Comparison of ENCODE assay signal across 9 cellular contexts in genomic region chr15:82805994-82806406, GRCh38. TPM values are rescaled to one million over a fixed set of nuclear protein-coding genes. Genes with fewer than 3 reads are reported as not detected.
DNase-seq lines count a peak whose midpoint lies in the region; ATAC-seq, FAIRE-seq and TF ChIP-seq lines count a peak whose summit lies in the region.
"Had no signal": no experiment of that assay in that cellular context is flagged by ENCODE, and none has a peak within 500 bp of the region (broad histone marks: within the 10 kb centered on the region; RNA-seq: fewer than 3 reads in every experiment).

TSS of gene FSD2 (minus strand) at chr15:82806069. CDS start at chr15:82787390, 18,679 bp downstream.

- SMC1A ChIA-PET in GM12878 (lab: Charles Lee; ENCODE audit: uncharacterized antibody, unreplicated experiment): interaction anchor here (1.2 to 1.5 kb wide), 3 partner anchors 27 to 55 kb away, joined by 3 to 8 read pairs (median 4); no protein-coding TSS in a partner anchor

- peak; percentile 6 for DNase-seq in ELF-1 (ENCODE audit: low read depth, low spot score)
- peak; percentile 86 for DNase-seq in GM12878 (ENCODE audit: low read depth, low spot score)
- DNase-seq in endothelial cell (ENCODE audit: low spot score): no peak
- no peak for DNase-seq in stimulated activated CD4-positive, alpha-beta T cell treated with anti-CD3 and anti-CD28 coated beads, Interleukin-4, amount 100 ng/mL, for 4 hours
- DNase-seq in NCI-H2227 treated with DMSO at 0.1 percent for 48 hours (lab: John Stamatoyannopoulos, UW): no peak
- no peak for DNase-seq in islet precursor cell
- DNase-seq: hippocampal formation had no signal

- POLR2A ChIA-PET in GM12878 (lab: Charles Lee): interaction anchor here (0.7 kb wide), 1 partner anchor 180 kb away, joined by 3 read pairs; the partner anchor contains the start of gene RAMAC

- 0 out of 6 replicates have a peak, but pooled peaks of 2 of the 3 experiments have one; percentile 7 to 12 for TF ChIP-seq CTCF in GM12878 (IDR thresholded peaks at IDR 0.05 in 2 of 3, conservative IDR thresholded peaks at IDR 0.05 in 1 of 3; ENCODE audit: control insufficient read depth in 2 of 3, extremely low read depth in 1 of 3, insufficient read depth in 1 of 3, low read depth in 3 of 3, low read length in 3 of 3)
- no peak for TF ChIP-seq CTCF in endothelial cell (IDR thresholded peaks at IDR 0.05; ENCODE audit: unreplicated experiment)

- FAIRE-seq in GM12878 (lab: Jason Lieb, UNC): peak; percentile 64

- H3K4me2 ChIP-seq in GM12878 (ENCODE audit: control insufficient read depth, insufficient read depth): peak within 1 kb of the TSS; percentile 91

- H3K4me1 Mint-ChIP-seq in endothelial cell (ENCODE audit: unreplicated experiment): peaks cover 10% of the 10 kb centered on the region

- TF ChIP-seq POLR2A in GM12878 (IDR thresholded peaks at IDR 0.05; ENCODE audit: low read depth, low read length): no peak

- H3K27me3 ChIP-seq in GM12878 (replicated peaks in 1 of 2; ENCODE audit: control insufficient read depth in 2 of 2, insufficient read depth in 2 of 2, low read length in 1 of 2): peaks cover 0 to 3% of the 10 kb centered on the region in 2 experiments; a peak in 1 of 4 replicates

- CTCF ChIA-PET in GM12878 (lab: Yijun Ruan, JAX): interaction anchor here (1.1 to 1.8 kb wide), 2 partner anchors 194 to 275 kb away, joined by 3 to 4 read pairs; no protein-coding TSS in a partner anchor

- H3K27ac Mint-ChIP-seq in endothelial cell (ENCODE audit: unreplicated experiment): no peak within 1 kb of the TSS

- TF ChIP-seq EP300 in GM12878 (IDR thresholded peaks at IDR 0.05; ENCODE audit: borderline replicate concordance in 1 of 2, control insufficient read depth in 1 of 2, low read depth in 2 of 2, low read length in 2 of 2): peak; percentile 29 to 67; a peak in 2 of 4 replicates

- no TSS peak for BruUV-seq in GM12878 (replicated peaks; lab: Mats Ljungman, UMichigan)

- TF ChIP-seq RAD21 in GM12878 (IDR thresholded peaks at IDR 0.05; ENCODE audit: insufficient read depth, low read depth, low read length): 0 out of 2 replicates have a peak, but pooled peaks have one; percentile 14

- 0% methylated on average over 2 of the region's 2 CpGs for WGBS in GM12878 (ENCODE audit: insufficient coverage, insufficient replicate concordance, low lambda C conversion rate, missing lambda C conversion rate)

- peak within 1 kb of the TSS; percentile 26; the same call in 1 of the 2 replicates for H3K4me3 ChIP-seq in GM12878

- no peak within 1 kb of the TSS for H3K9ac ChIP-seq in GM12878 (ENCODE audit: control insufficient read depth, insufficient read depth, low read length)

- H3K4me1 ChIP-seq in GM12878 (ENCODE audit: control insufficient read depth, insufficient read depth, low read length): peaks cover 32% of the 10 kb centered on the region

- H3K36me3 ChIP-seq in GM12878 (ENCODE audit: control insufficient read depth in 2 of 2, insufficient read depth in 2 of 2, low read length in 1 of 2): no peaks in the 10 kb centered on the region

- H3K9me3 ChIP-seq in GM12878 (replicated peaks; ENCODE audit: control insufficient read depth, insufficient read depth, low read length): no peaks in the 10 kb centered on the region

- H4K20me1 ChIP-seq in GM12878 (ENCODE audit: control insufficient read depth, insufficient read depth): no peaks in the 10 kb centered on the region

- ATAC-seq in GM19467 (IDR thresholded peaks at IDR 0.05; ENCODE audit: unreplicated experiment) (peak; percentile 49), HG03378 (IDR thresholded peaks at IDR 0.05; ENCODE audit: unreplicated experiment) (peak; percentile 78), GM12878 (peak; percentile 70)

- H3K27ac ChIP-seq in GM12878 (ENCODE audit: control insufficient read depth, insufficient read depth): peak within 1 kb of the TSS; percentile 73

- RAD21 ChIA-PET in GM12878 (lab: Charles Lee; ENCODE audit: unreplicated experiment): interaction anchor here (1.2 to 3.2 kb wide), 4 partner anchors 27 to 92 kb away, joined by 3 to 9 read pairs (median 4); no protein-coding TSS in a partner anchor

- intact Hi-C loops in GM12878 (cut with micrococcal nuclease; ENCODE audit: unreplicated experiment): no loop called here

- peaks cover 14% of the 10 kb centered on the region for H3K79me2 ChIP-seq in GM12878 (ENCODE audit: control insufficient read depth, insufficient read depth, low read length)

- H3K9me3 Mint-ChIP-seq in endothelial cell (ENCODE audit: unreplicated experiment): no peaks in the 10 kb centered on the region

- H2AFZ ChIP-seq in GM12878 (ENCODE audit: control insufficient read depth, low read depth, low read length): peak within 1 kb of the TSS; percentile 21

- H3K36me3 Mint-ChIP-seq in endothelial cell (ENCODE audit: low read depth, unreplicated experiment): no peaks in the 10 kb centered on the region

- no peak within 1 kb of the TSS for H3K4me3 Mint-ChIP-seq in endothelial cell (ENCODE audit: unreplicated experiment)

- peaks cover 3% of the 10 kb centered on the region for H3K27me3 Mint-ChIP-seq in endothelial cell (ENCODE audit: unreplicated experiment)

- in situ Hi-C loops in GM12878 (cut with MboI): loop anchor here (10.0 kb wide), 1 partner anchor 261 kb away; the partner anchor contains the start of gene RPS17

TF ChIP-seq in GM12878, 131 proteins besides CTCF, POLR2A, EP300 and RAD21 (continues in another document):
- TF ChIP-seq MLLT1 (IDR thresholded peaks at IDR 0.05): 0 out of 2 replicates have a peak, but pooled peaks have one; percentile 40
- TF ChIP-seq WRNIP1 (IDR thresholded peaks at IDR 0.05; ENCODE audit: borderline replicate concordance, low read depth, low read length): no peak
- no peak for TF ChIP-seq NRF1 (conservative IDR thresholded peaks at IDR 0.05; ENCODE audit: low read depth, low read length)
- TF ChIP-seq CBFB (IDR thresholded peaks at IDR 0.05; ENCODE audit: low read depth): 0 out of 2 replicates have a peak, but pooled peaks have one; percentile 50
- 0 out of 2 replicates have a peak, but pooled peaks have one; percentile 29 for TF ChIP-seq CREB1 (IDR thresholded peaks at IDR 0.05; ENCODE audit: low read depth)
- TF ChIP-seq MXI1 (IDR thresholded peaks at IDR 0.05; ENCODE audit: low read depth, low read length): no peak
- no peak for TF ChIP-seq NR2C1 (IDR thresholded peaks at IDR 0.05)
- peak; percentile 58; the same call in 1 of the 2 replicates for TF ChIP-seq IRF4 (IDR thresholded peaks at IDR 0.05; ENCODE audit: low read depth, low read length)
- peak; percentile 72; the same call in 1 of the 2 replicates for TF ChIP-seq RELB (IDR thresholded peaks at IDR 0.05; ENCODE audit: low read depth)
- peak in 1 of 2 experiments; percentile 51; a peak in 1 of 4 replicates for TF ChIP-seq ETV6 (conservative IDR thresholded peaks at IDR 0.05 in 1 of 2, IDR thresholded peaks at IDR 0.05 in 1 of 2; ENCODE audit: borderline replicate concordance in 1 of 2, low read depth in 1 of 2)
- no peak for TF ChIP-seq JUND (IDR thresholded peaks at IDR 0.05; ENCODE audit: low read depth, low read length)
- 0 out of 2 replicates have a peak, but pooled peaks have one; percentile 45 for TF ChIP-seq CREM (IDR thresholded peaks at IDR 0.05; ENCODE audit: low read depth)
- TF ChIP-seq EED (IDR thresholded peaks at IDR 0.05; ENCODE audit: low read depth): peak; percentile 48; the same call in 1 of the 2 replicates
- TF ChIP-seq TBL1XR1 (IDR thresholded peaks at IDR 0.05; ENCODE audit: low read depth, low read length): peak; percentile 63; the same call in 1 of the 2 replicates

RNA-seq across cellular contexts. Expression of gene FSD2, which starts in this region (rescaled TPM):
- total RNA-seq in GM12878 (2013; cell fraction: nucleolus; rRNA removed): 0.15 TPM in 1 of 2 replicates, not detected in the other
- total RNA-seq in GM12878 (2014; rRNA removed): under 0.01 TPM in 1 of 2 replicates, not detected in the other
- 0.05 and 0.13 TPM in 2 replicates for total RNA-seq in GM12878 (2014; rRNA removed; fragmentation: Illumina TruSeq; extraction: Trizol)
- not detected in 2 replicates for total RNA-seq in GM12878 (2021)
- polyA plus RNA-seq in GM12878 (2011; ENCODE audit: low read depth): not detected
- polyA plus RNA-seq in GM12878 (2011; rRNA removed): 0.01 TPM in 2 replicates
- polyA plus RNA-seq in GM12878 (2011; cell fraction: cytosol; rRNA removed): not detected in 2 replicates
- 0.03 TPM in 2 replicates for polyA plus RNA-seq in GM12878 (2011; cell fraction: nucleus; rRNA removed)
- polyA plus RNA-seq in GM12878 (2012): 0.04 TPM in 2 replicates
- 0.07 and 0.78 TPM in 2 replicates for polyA plus RNA-seq in GM12878 (2014; fragmentation: Illumina TruSeq; extraction: Trizol)
- under 1 TPM in 1 of 2 experiments, not detected in 1; 0.03 TPM for polyA plus RNA-seq in GM12878 (2014; fragmentation: Nextera tagmentation; extraction: Ambion mirVana)
- polyA plus RNA-seq in GM12878 (2014; rRNA removed): 0.18 TPM in 1 of 2 replicates, not detected in the other
- under 1 TPM; 0.35 to 0.39 TPM for polyA plus RNA-seq in GM12878 (2016; fragmentation: Nextera tagmentation; extraction: Ambion mirVana)
- polyA minus RNA-seq in GM12878 (2011; rRNA and poly(A)+ RNA removed): 0.05 and 0.15 TPM in 2 replicates
- not detected in 2 replicates for polyA minus RNA-seq in GM12878 (2011; cell fraction: cytosol; rRNA and poly(A)+ RNA removed)
- polyA minus RNA-seq in GM12878 (2011; cell fraction: nucleus; rRNA and poly(A)+ RNA removed): not detected in 2 replicates
- total RNA-seq in endothelial cell (ENCODE audit: unreplicated experiment): not detected

Comparison
In these comparisons a context has a peak if more than half of its experiments do, and no peak if none do; other contexts are left out.
1. Peak in DNase-seq, ATAC-seq, H3K4me3 ChIP-seq, H3K27ac ChIP-seq and H3K4me2 ChIP-seq in GM12878; RNA of the gene not detected or under 1 TPM.